9 cellular contexts compared by ENCODE assay signal in the genomic region with DNA sequence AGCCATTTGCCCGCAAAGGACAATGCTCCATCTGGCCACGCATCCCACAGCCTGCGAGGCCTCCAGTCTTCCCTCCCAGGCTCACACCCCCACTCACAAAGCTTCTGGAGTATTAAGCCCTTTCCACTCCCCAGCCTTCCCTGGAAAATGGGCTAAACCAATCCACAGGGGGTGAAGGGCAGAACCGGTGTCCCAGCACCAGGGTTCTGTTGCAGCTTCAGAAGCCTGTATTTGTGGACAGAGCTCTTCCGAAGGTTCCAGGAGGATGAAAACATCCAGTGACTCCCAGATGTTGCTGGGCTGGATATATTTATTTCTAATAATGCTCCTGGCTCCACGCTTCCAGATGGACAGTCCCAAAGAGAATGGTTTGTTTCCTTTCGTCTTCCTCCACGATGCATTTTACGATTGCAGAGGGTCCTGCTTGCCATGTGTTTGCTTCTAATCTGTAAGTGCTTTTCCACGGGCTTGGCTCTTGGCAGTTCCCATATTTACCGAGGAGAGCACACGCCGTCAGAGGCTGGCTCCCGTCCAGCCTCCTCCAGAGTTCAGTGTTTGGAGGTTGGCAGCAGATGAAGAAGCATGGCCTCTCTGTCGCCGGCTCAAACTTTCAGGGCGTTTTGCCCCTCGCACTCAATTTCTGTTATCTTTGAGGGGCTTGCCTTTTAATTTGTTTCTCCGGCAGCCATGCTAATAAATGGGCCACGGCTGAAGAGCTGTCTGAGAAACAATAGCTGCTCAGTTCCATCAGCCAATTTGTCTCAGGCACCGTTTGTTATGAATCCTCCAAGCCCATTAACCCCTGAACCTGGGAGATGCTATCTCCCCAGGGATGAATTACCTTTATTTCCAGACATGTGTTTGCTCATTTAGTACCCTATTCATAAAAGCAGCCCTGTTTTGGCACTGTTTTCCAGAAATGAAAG.
DNase-seq lines count a peak whose midpoint lies in the region; ATAC-seq and TF ChIP-seq lines count a peak whose summit lies in the region.
"Had no signal": no experiment of that assay in that cellular context is flagged by ENCODE, and none has a peak within 500 bp of the region (broad histone marks: within the 10 kb centered on the region; RNA-seq: fewer than 3 reads in every experiment).

No MANE protein-coding gene starts in this region.

- peaks cover 5 to 64% (median 50%) of the 10 kb centered on the region in 4 donors for H3K4me1 ChIP-seq in liver (ENCODE audit: control insufficient read depth in 4 of 4, insufficient read depth in 4 of 4, low read length in 3 of 4)
- H3K4me1 ChIP-seq in upper lobe of right lung: peaks cover 16% of the 10 kb centered on the region

- H3K9ac ChIP-seq in liver (ENCODE audit: low read depth in 1 of 2, low read length in 2 of 2): peak overlapping the region; percentile 24 to 45

- H3K27me3 ChIP-seq in liver (ENCODE audit: control insufficient read depth in 4 of 4, insufficient read depth in 4 of 4, low read length in 3 of 4) (no peaks in the 10 kb centered on the region), upper lobe of right lung (no peaks in the 10 kb centered on the region)

- intact Hi-C loops in MCF 10A (cut with micrococcal nuclease): no loop called here
- intact Hi-C loops in upper lobe of right lung (cut with DNase I): no loop called here

- no peaks in the 10 kb centered on the region for H3K9me3 Mint-ChIP-seq in MCF 10A (ENCODE audit: unreplicated experiment)
- H3K9me3 Mint-ChIP-seq in activated CD8-positive, alpha-beta memory T cell treated with anti-CD3 and anti-CD28 coated beads, Interleukin-2, amount 10 ng/mL, durations not matched to agents 7 days and 5 days (ENCODE audit: low read depth): peaks cover 6% of the 10 kb centered on the region
- H3K9me3 Mint-ChIP-seq in activated CD4-positive, alpha-beta T cell treated with anti-CD3 and anti-CD28 coated beads, Interleukin-2, amount 10 ng/mL, durations not matched to agents 7 days and 5 days: peaks cover 12% of the 10 kb centered on the region

- no peaks in the 10 kb centered on the region for H3K36me3 Mint-ChIP-seq in MCF 10A (ENCODE audit: insufficient read depth, unreplicated experiment)
- H3K36me3 Mint-ChIP-seq in activated CD8-positive, alpha-beta memory T cell treated with anti-CD3 and anti-CD28 coated beads, Interleukin-2, amount 10 ng/mL, durations not matched to agents 7 days and 5 days: peaks cover 3% of the 10 kb centered on the region
- no peaks in the 10 kb centered on the region for H3K36me3 Mint-ChIP-seq in activated CD4-positive, alpha-beta T cell treated with anti-CD3 and anti-CD28 coated beads, Interleukin-2, amount 10 ng/mL, durations not matched to agents 7 days and 5 days (ENCODE audit: low read depth)

- DNase-seq in AG04449 (ENCODE audit: low read depth, low spot score) (no peak), NCI-H1694 treated with DMSO at 0.1 percent for 48 hours (lab: John Stamatoyannopoulos, UW) (peak; percentile 12), MCF 10A (ENCODE audit: unreplicated experiment) (peak; percentile 49), upper lobe of right lung (peak; percentile 81), activated gamma-delta T cell treated with Interleukin-2 at 50 U/mL for 16 hours (no peak)
- no peak for DNase-seq in activated CD8-positive, alpha-beta memory T cell treated with anti-CD3 and anti-CD28 coated beads, Interleukin-2, amount 10 ng/mL, durations not matched to agents 7 days and 5 days
- DNase-seq in activated CD4-positive, alpha-beta T cell treated with anti-CD3 and anti-CD28 coated beads, Interleukin-2, amount 10 ng/mL, durations not matched to agents 7 days and 5 days: no peak

- ATAC-seq in upper lobe of right lung: peak; percentile 85
- ATAC-seq in activated CD8-positive, alpha-beta memory T cell treated with anti-CD3 and anti-CD28 coated beads, Interleukin-2, amount 10 ng/mL, durations not matched to agents 7 days and 5 days: no peak

- BruUV-seq in MCF 10A (replicated peaks; lab: Mats Ljungman, UMichigan): no TSS peak

- POLR2A ChIA-PET in AG04449 (lab: Yijun Ruan, JAX): no interaction called here
- POLR2A ChIA-PET in MCF 10A (lab: Yijun Ruan, JAX): no interaction called here
- POLR2A ChIA-PET in activated CD4-positive, alpha-beta T cell treated with anti-CD3 and anti-CD28 coated beads, Interleukin-2, amount 10 ng/mL, durations not matched to agents 7 days and 5 days (lab: Charles Lee): no interaction called here

- peaks cover 21% of the 10 kb centered on the region for H3K4me1 Mint-ChIP-seq in MCF 10A (ENCODE audit: insufficient read depth, unreplicated experiment)
- no peaks in the 10 kb centered on the region for H3K4me1 Mint-ChIP-seq in activated CD8-positive, alpha-beta memory T cell treated with anti-CD3 and anti-CD28 coated beads, Interleukin-2, amount 10 ng/mL, durations not matched to agents 7 days and 5 days
- H3K4me1 Mint-ChIP-seq in activated CD4-positive, alpha-beta T cell treated with anti-CD3 and anti-CD28 coated beads, Interleukin-2, amount 10 ng/mL, durations not matched to agents 7 days and 5 days: no peaks in the 10 kb centered on the region

- H3K27ac ChIP-seq in liver (ENCODE audit: low read depth in 1 of 2, low read length in 2 of 2) (peak overlapping the region; percentile 83 to 94), upper lobe of right lung (peak overlapping the region; percentile 67)

- TF ChIP-seq RAD21 in liver (IDR thresholded peaks at IDR 0.05): peak; percentile 39 to 60

- peak overlapping the region; percentile 57 for H3K4me3 ChIP-seq in AG04449 (ENCODE audit: low read depth, low read length)
- H3K4me3 ChIP-seq in liver (ENCODE audit: low read depth in 1 of 3, low read length in 3 of 3): peak overlapping the region; percentile 15 to 44 (median 34)
- H3K4me3 ChIP-seq in upper lobe of right lung: peak overlapping the region; percentile 37

- TF ChIP-seq CTCF in AG04449 (IDR thresholded peaks at IDR 0.05; ENCODE audit: insufficient read depth, low read length, missing control alignments): no peak
- TF ChIP-seq CTCF in MCF 10A (IDR thresholded peaks at IDR 0.05; ENCODE audit: unreplicated experiment): no peak
- no peak for TF ChIP-seq CTCF in liver (IDR thresholded peaks at IDR 0.05; ENCODE audit: low read depth, low read length, missing input control)
- TF ChIP-seq CTCF in upper lobe of right lung (IDR thresholded peaks at IDR 0.05): no peak

- H3K27ac Mint-ChIP-seq in MCF 10A (ENCODE audit: low read depth, unreplicated experiment): no peak overlapping the region
- H3K27ac Mint-ChIP-seq in activated CD8-positive, alpha-beta memory T cell treated with anti-CD3 and anti-CD28 coated beads, Interleukin-2, amount 10 ng/mL, durations not matched to agents 7 days and 5 days: no peak overlapping the region
- H3K27ac Mint-ChIP-seq in activated CD4-positive, alpha-beta T cell treated with anti-CD3 and anti-CD28 coated beads, Interleukin-2, amount 10 ng/mL, durations not matched to agents 7 days and 5 days: no peak overlapping the region
- H3K27ac Mint-ChIP-seq: T-helper 1 cell treated with Interleukin-12 subunit alpha and Interleukin-12 subunit beta and Interleukin-4 antibody, amounts not matched to agents 30 μg/mL and 1 μg/mL, for 36 hours had no signal

- H3K36me3 ChIP-seq in liver (ENCODE audit: control insufficient read depth in 4 of 4, insufficient read depth in 3 of 4, low read depth in 1 of 4, low read length in 3 of 4): no peaks in the 10 kb centered on the region
- H3K36me3 ChIP-seq in upper lobe of right lung: no peaks in the 10 kb centered on the region

- no peaks in the 10 kb centered on the region for H3K27me3 Mint-ChIP-seq in MCF 10A (ENCODE audit: insufficient read depth, unreplicated experiment)
- no peaks in the 10 kb centered on the region for H3K27me3 Mint-ChIP-seq in activated CD8-positive, alpha-beta memory T cell treated with anti-CD3 and anti-CD28 coated beads, Interleukin-2, amount 10 ng/mL, durations not matched to agents 7 days and 5 days
- no peaks in the 10 kb centered on the region for H3K27me3 Mint-ChIP-seq in activated CD4-positive, alpha-beta T cell treated with anti-CD3 and anti-CD28 coated beads, Interleukin-2, amount 10 ng/mL, durations not matched to agents 7 days and 5 days

- H3K9me3 ChIP-seq in liver (ENCODE audit: control insufficient read depth in 4 of 4, low read length in 3 of 4) (no peaks in the 10 kb centered on the region), upper lobe of right lung (no peaks in the 10 kb centered on the region)

- peak overlapping the region; percentile 10 for H3K4me3 Mint-ChIP-seq in MCF 10A (ENCODE audit: unreplicated experiment)
- no peak overlapping the region for H3K4me3 Mint-ChIP-seq in activated CD8-positive, alpha-beta memory T cell treated with anti-CD3 and anti-CD28 coated beads, Interleukin-2, amount 10 ng/mL, durations not matched to agents 7 days and 5 days
- H3K4me3 Mint-ChIP-seq in activated CD4-positive, alpha-beta T cell treated with anti-CD3 and anti-CD28 coated beads, Interleukin-2, amount 10 ng/mL, durations not matched to agents 7 days and 5 days: no peak overlapping the region
- H3K4me3 Mint-ChIP-seq: T-helper 1 cell treated with Interleukin-12 subunit alpha and Interleukin-12 subunit beta and Interleukin-4 antibody, amounts not matched to agents 30 μg/mL and 1 μg/mL, for 36 hours had no signal

- WGBS in liver: 14% methylated on average over 21 of the region's 21 CpGs

- CTCF ChIA-PET in AG04449 (lab: Yijun Ruan, JAX) (interaction anchor here (1.0 to 1.5 kb wide), 2 partner anchors 9 to 10 kb away, joined by 3 read pairs; no protein-coding TSS in a partner anchor), MCF 10A (lab: Yijun Ruan, JAX) (interaction anchor here (0.7 kb wide), 1 partner anchor 1356 kb away, joined by 3 read pairs; no protein-coding TSS in a partner anchor)
- CTCF ChIA-PET in activated CD8-positive, alpha-beta memory T cell treated with anti-CD3 and anti-CD28 coated beads, Interleukin-2, amount 10 ng/mL, durations not matched to agents 7 days and 5 days (lab: Charles Lee): no interaction called here
- CTCF ChIA-PET in activated CD4-positive, alpha-beta T cell treated with anti-CD3 and anti-CD28 coated beads, Interleukin-2, amount 10 ng/mL, durations not matched to agents 7 days and 5 days (lab: Charles Lee): no interaction called here

TF ChIP-seq in liver, 16 proteins besides CTCF, POLR2A, EP300 and RAD21 (continues in another document):
- TF ChIP-seq JUND (IDR thresholded peaks at IDR 0.05) (no peak), TAF1 (conservative IDR thresholded peaks at IDR 0.05) (peak; percentile 22)
- TF ChIP-seq, protein P1, sequence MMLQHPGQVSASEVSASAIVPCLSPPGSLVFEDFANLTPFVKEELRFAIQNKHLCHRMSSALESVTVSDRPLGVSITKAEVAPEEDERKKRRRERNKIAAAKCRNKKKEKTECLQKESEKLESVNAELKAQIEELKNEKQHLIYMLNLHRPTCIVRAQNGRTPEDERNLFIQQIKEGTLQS (IDR thresholded peaks at IDR 0.05): peak; percentile 17

Comparison
In these comparisons a context has a peak if more than half of its experiments do, and no peak if none do; other contexts are left out.
1. DNase-seq: peak in NCI-H1694 treated with DMSO at 0.1 percent for 48 hours (single experiment), MCF 10A (single experiment) and upper lobe of right lung (single experiment); none in AG04449 (single experiment), activated gamma-delta T cell treated with Interleukin-2 at 50 U/mL for 16 hours (single experiment), activated CD8-positive, alpha-beta memory T cell treated with anti-CD3 and anti-CD28 coated beads, Interleukin-2, amount 10 ng/mL, durations not matched to agents 7 days and 5 days (single experiment) and activated CD4-positive, alpha-beta T cell treated with anti-CD3 and anti-CD28 coated beads, Interleukin-2, amount 10 ng/mL, durations not matched to agents 7 days and 5 days (single experiment).
2. CTCF ChIA-PET loops: an anchor here in AG04449 (1.0 to 1.5 kb wide) and MCF 10A (0.7 kb wide); none called in activated CD8-positive, alpha-beta memory T cell treated with anti-CD3 and anti-CD28 coated beads, Interleukin-2, amount 10 ng/mL, durations not matched to agents 7 days and 5 days and activated CD4-positive, alpha-beta T cell treated with anti-CD3 and anti-CD28 coated beads, Interleukin-2, amount 10 ng/mL, durations not matched to agents 7 days and 5 days.
3. Peak in every context shown above with its lines, with median percentiles within 50 percentile points of each other: H3K4me3 ChIP-seq.